39 cellular contexts compared by ENCODE assay signal in genomic region chr7:55594870-55595269, GRCh38.
"Had no signal": no experiment of that assay in that cellular context is flagged by ENCODE, and none has a peak within 500 bp of the region (broad histone marks: within the 10 kb centered on the region; RNA-seq: fewer than 3 reads in every experiment).

No MANE protein-coding gene starts in this region.

- H3K4me1 ChIP-seq: ascending aorta, breast epithelium had no signal

- H3K36me3 ChIP-seq: adrenal gland, ascending aorta, brain microvascular endothelial cell, breast epithelium, cardiac muscle cell had no signal

- ATAC-seq: activated naive CD8-positive, alpha-beta T cell treated with anti-CD3 and anti-CD28 coated beads, Interleukin-2, amount 50 U/mL, for 24 hours; activated T-cell treated with anti-CD3 and anti-CD28 coated beads, Interleukin-2, amount 50 U/mL, for 4 hours; activated T-cell treated with anti-CD3 and anti-CD28 coated beads, Interleukin-2, amount 50 U/mL, for 72 hours; activated T-helper 17 cell treated with anti-CD3 and anti-CD28 coated beads, Interleukin-2, amount 50 U/mL, for 72 hours; body of pancreas had no signal

- H3K27ac Mint-ChIP-seq: activated naive CD4-positive, alpha-beta T cell treated with anti-CD3 and anti-CD28 coated beads for 36 hours; activated naive CD4-positive, alpha-beta T cell treated with anti-CD3 and anti-CD28 coated beads, Interleukin-2, amount 10 ng/mL, durations not matched to agents 7 days and 5 days; activated naive CD4-positive, alpha-beta T cell treated with anti-CD3 and anti-CD28 coated beads, Interleukin-2, amount 50 U/mL, for 24 hours; activated naive CD4-positive, alpha-beta T cell treated with anti-CD3 and anti-CD28 coated beads, Interleukin-2, amount 50 U/mL, for 72 hours; activated naive CD8-positive, alpha-beta T cell; activated naive CD8-positive, alpha-beta T cell treated with anti-CD3 and anti-CD28 coated beads for 36 hours; activated naive CD8-positive, alpha-beta T cell treated with anti-CD3 and anti-CD28 coated beads, Interleukin-2, amount 10 ng/mL, durations not matched to agents 7 days and 5 days; activated naive CD8-positive, alpha-beta T cell treated with anti-CD3 and anti-CD28 coated beads, Interleukin-2, amount 50 U/mL, for 24 hours; activated T-cell treated with anti-CD3 and anti-CD28 coated beads, Interleukin-2, amount 50 U/mL, for 24 hours; activated T-cell treated with anti-CD3 and anti-CD28 coated beads, Interleukin-2, amount 50 U/mL, for 72 hours; activated T-helper 1 cell treated with anti-CD3 and anti-CD28 coated beads, Interleukin-12 subunit alpha, Interleukin-12 subunit beta, Interleukin-2, Interleukin-4 antibody, amounts not matched to agents 30 ng/mL and 10 ng/mL and 1 ng/mL, durations not matched to agents 14 hours and 24 hours and 36 hours; activated T-helper 17 cell treated with anti-CD3 and anti-CD28 coated beads, Interleukin-2, amount 50 U/mL, for 72 hours; activated T-helper 2 cell treated with anti-CD3 and anti-CD28 coated beads, Interferon-gamma antibody, Interleukin-2, Interleukin-4, amounts not matched to agents 10 μg/mL and 5 μg/mL and 100 μg/mL, durations not matched to agents 14 hours and 24 hours and 36 hours; brain had no signal

- H3K36me3 Mint-ChIP-seq: activated naive CD4-positive, alpha-beta T cell treated with anti-CD3 and anti-CD28 coated beads, Interleukin-2, amount 10 ng/mL, durations not matched to agents 7 days and 5 days; activated naive CD4-positive, alpha-beta T cell treated with anti-CD3 and anti-CD28 coated beads, Interleukin-2, amount 50 U/mL, for 72 hours; activated naive CD8-positive, alpha-beta T cell treated with anti-CD3 and anti-CD28 coated beads for 36 hours; activated naive CD8-positive, alpha-beta T cell treated with anti-CD3 and anti-CD28 coated beads, Interleukin-2, amount 10 ng/mL, durations not matched to agents 7 days and 5 days; brain had no signal

- H3K9me3 Mint-ChIP-seq: activated naive CD4-positive, alpha-beta T cell treated with anti-CD3 and anti-CD28 coated beads for 36 hours; activated naive CD4-positive, alpha-beta T cell treated with anti-CD3 and anti-CD28 coated beads, Interleukin-2, amount 10 ng/mL, durations not matched to agents 7 days and 5 days; activated naive CD4-positive, alpha-beta T cell treated with anti-CD3 and anti-CD28 coated beads, Interleukin-2, amount 50 U/mL, for 24 hours; activated naive CD4-positive, alpha-beta T cell treated with anti-CD3 and anti-CD28 coated beads, Interleukin-2, amount 50 U/mL, for 72 hours; activated naive CD8-positive, alpha-beta T cell treated with anti-CD3 and anti-CD28 coated beads for 36 hours; activated naive CD8-positive, alpha-beta T cell treated with anti-CD3 and anti-CD28 coated beads, Interleukin-2, amount 10 ng/mL, durations not matched to agents 7 days and 5 days; activated naive CD8-positive, alpha-beta T cell treated with anti-CD3 and anti-CD28 coated beads, Interleukin-2, amount 50 U/mL, for 24 hours; activated T-cell treated with anti-CD3 and anti-CD28 coated beads, Interleukin-2, amount 50 U/mL, for 24 hours; activated T-cell treated with anti-CD3 and anti-CD28 coated beads, Interleukin-2, amount 50 U/mL, for 4 hours; activated T-cell treated with anti-CD3 and anti-CD28 coated beads, Interleukin-2, amount 50 U/mL, for 72 hours; activated T-helper 1 cell treated with anti-CD3 and anti-CD28 coated beads, Interleukin-12 subunit alpha, Interleukin-12 subunit beta, Interleukin-2, Interleukin-4 antibody, amounts not matched to agents 30 ng/mL and 10 ng/mL and 1 ng/mL, durations not matched to agents 14 hours and 24 hours and 36 hours; activated T-helper 17 cell treated with anti-CD3 and anti-CD28 coated beads, Interleukin-2, amount 50 U/mL, for 72 hours; activated T-helper 2 cell treated with anti-CD3 and anti-CD28 coated beads, Interferon-gamma antibody, Interleukin-2, Interleukin-4, amounts not matched to agents 10 μg/mL and 5 μg/mL and 100 μg/mL, durations not matched to agents 14 hours and 24 hours and 36 hours; central memory CD8-positive, alpha-beta T cell had no signal

- H3K9me3 ChIP-seq: adrenal gland, ascending aorta, body of pancreas, breast epithelium had no signal

- H3K4me3 ChIP-seq: adrenal gland, ascending aorta, body of pancreas, breast epithelium, cardiac muscle cell had no signal

- H3K4me1 Mint-ChIP-seq: activated naive CD8-positive, alpha-beta T cell treated with anti-CD3 and anti-CD28 coated beads for 36 hours; activated naive CD8-positive, alpha-beta T cell treated with anti-CD3 and anti-CD28 coated beads, Interleukin-2, amount 10 ng/mL, durations not matched to agents 7 days and 5 days; brain had no signal

- H3K27me3 ChIP-seq: adrenal gland, ascending aorta, body of pancreas, brain microvascular endothelial cell, breast epithelium, cardiac muscle cell had no signal

- DNase-seq: activated effector memory CD4-positive, alpha-beta T cell treated with anti-CD3 and anti-CD28 coated beads, Interleukin-2, amount 50 U/mL, for 16 hours; activated effector memory CD4-positive, alpha-beta T cell treated with Interleukin-2 at 50 U/mL for 16 hours; activated gamma-delta T cell; activated gamma-delta T cell treated with Interleukin-2 at 50 U/mL for 16 hours; activated naive CD4-positive, alpha-beta T cell; activated naive CD4-positive, alpha-beta T cell treated with anti-CD3 and anti-CD28 coated beads for 36 hours; activated naive CD4-positive, alpha-beta T cell treated with anti-CD3 and anti-CD28 coated beads, Interleukin-2, amount 10 ng/mL, durations not matched to agents 7 days and 5 days; activated naive CD4-positive, alpha-beta T cell treated with anti-CD3 and anti-CD28 coated beads, Interleukin-2, amount 50 U/mL, for 16 hours; activated naive CD4-positive, alpha-beta T cell treated with Interleukin-2 at 50 U/mL for 16 hours; activated naive CD8-positive, alpha-beta T cell treated with anti-CD3 and anti-CD28 coated beads for 36 hours; activated naive CD8-positive, alpha-beta T cell treated with anti-CD3 and anti-CD28 coated beads, Interleukin-2, amount 10 ng/mL, durations not matched to agents 7 days and 5 days; activated naive CD8-positive, alpha-beta T cell treated with anti-CD3 and anti-CD28 coated beads, Interleukin-2, amount 50 U/mL, for 24 hours; activated T-cell treated with anti-CD3 and anti-CD28 coated beads, Interleukin-2, amount 50 U/mL, for 24 hours; activated T-cell treated with anti-CD3 and anti-CD28 coated beads, Interleukin-2, amount 50 U/mL, for 4 hours; activated T-cell treated with anti-CD3 and anti-CD28 coated beads, Interleukin-2, amount 50 U/mL, for 48 hours; activated T-cell treated with anti-CD3 and anti-CD28 coated beads, Interleukin-2, amount 50 U/mL, for 72 hours; amniotic stem cell; amygdala; anterior cingulate cortex; aorta; body of pancreas; brain microvascular endothelial cell; caudate nucleus; central memory CD4-positive, alpha-beta T cell; cerebellar nuclear complex had no signal

- H3K4me3 Mint-ChIP-seq: activated naive CD4-positive, alpha-beta T cell treated with anti-CD3 and anti-CD28 coated beads for 36 hours; activated naive CD4-positive, alpha-beta T cell treated with anti-CD3 and anti-CD28 coated beads, Interleukin-2, amount 10 ng/mL, durations not matched to agents 7 days and 5 days; activated naive CD4-positive, alpha-beta T cell treated with anti-CD3 and anti-CD28 coated beads, Interleukin-2, amount 50 U/mL, for 24 hours; activated naive CD8-positive, alpha-beta T cell; activated naive CD8-positive, alpha-beta T cell treated with anti-CD3 and anti-CD28 coated beads for 36 hours; activated naive CD8-positive, alpha-beta T cell treated with anti-CD3 and anti-CD28 coated beads, Interleukin-2, amount 10 ng/mL, durations not matched to agents 7 days and 5 days; activated naive CD8-positive, alpha-beta T cell treated with anti-CD3 and anti-CD28 coated beads, Interleukin-2, amount 50 U/mL, for 24 hours; activated T-cell treated with anti-CD3 and anti-CD28 coated beads, Interleukin-2, amount 50 U/mL, for 24 hours; activated T-cell treated with anti-CD3 and anti-CD28 coated beads, Interleukin-2, amount 50 U/mL, for 4 hours; activated T-cell treated with anti-CD3 and anti-CD28 coated beads, Interleukin-2, amount 50 U/mL, for 72 hours; activated T-helper 1 cell treated with anti-CD3 and anti-CD28 coated beads, Interleukin-12 subunit alpha, Interleukin-12 subunit beta, Interleukin-2, Interleukin-4 antibody, amounts not matched to agents 30 ng/mL and 10 ng/mL and 1 ng/mL, durations not matched to agents 14 hours and 24 hours and 36 hours; activated T-helper 17 cell treated with anti-CD3 and anti-CD28 coated beads, Interleukin-2, amount 50 U/mL, for 72 hours; brain; central memory CD8-positive, alpha-beta T cell had no signal

- H3K27me3 Mint-ChIP-seq: activated naive CD8-positive, alpha-beta T cell treated with anti-CD3 and anti-CD28 coated beads, Interleukin-2, amount 50 U/mL, for 24 hours had no signal

- FAIRE-seq: astrocyte, bronchial epithelial cell had no signal

- H3K27ac ChIP-seq: adrenal gland, ascending aorta, body of pancreas, brain microvascular endothelial cell, breast epithelium, cardiac muscle cell had no signal
